2 cellular contexts compared by ENCODE assay signal in the genomic region with DNA sequence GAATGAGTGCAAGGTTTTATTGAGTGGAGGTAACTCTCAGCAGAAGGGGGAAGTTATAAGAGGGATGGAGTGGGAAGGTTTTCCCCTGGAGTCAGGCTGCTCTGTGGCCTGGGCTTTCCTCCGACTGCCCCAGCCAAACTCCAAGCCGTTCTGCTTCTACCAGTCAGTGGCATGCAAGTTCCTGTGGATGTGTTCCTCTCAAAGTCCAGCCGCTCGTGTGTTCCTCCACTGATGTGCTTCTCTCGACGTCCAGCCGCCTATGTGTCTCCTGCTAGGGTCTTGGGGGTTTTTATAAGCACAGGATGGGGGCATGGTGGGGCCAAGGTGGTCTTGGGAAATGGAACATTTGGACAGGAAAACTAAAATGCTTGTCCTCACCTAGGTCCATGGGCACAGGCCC.
TF ChIP-seq lines count a peak whose summit lies in the region.

No MANE protein-coding gene starts in this region.

TF ChIP-seq in HepG2, 621 proteins besides CTCF, POLR2A, EP300 and RAD21 (continues in another document):
- TF ChIP-seq SOX5 (CRISPR knock-in tag; IDR thresholded peaks at IDR 0.05; ENCODE audit: borderline replicate concordance) (no peak), IRX3 (CRISPR knock-in tag; IDR thresholded peaks at IDR 0.05; ENCODE audit: borderline replicate concordance, low read depth) (no peak), REXO4 (CRISPR knock-in tag; IDR thresholded peaks at IDR 0.05; ENCODE audit: borderline replicate concordance) (no peak), ZNF317 (CRISPR knock-in tag; IDR thresholded peaks at IDR 0.05) (no peak), ZNF878 (CRISPR knock-in tag; IDR thresholded peaks at IDR 0.05) (no peak), ZBTB21 (CRISPR knock-in tag; IDR thresholded peaks at IDR 0.05) (no peak), STAT5B (CRISPR knock-in tag; IDR thresholded peaks at IDR 0.05) (no peak), ZNF460 (CRISPR knock-in tag; IDR thresholded peaks at IDR 0.05; ENCODE audit: borderline replicate concordance) (no peak), GABPA (IDR thresholded peaks at IDR 0.05; ENCODE audit: low read depth, low read length) (no peak), GABPA (CRISPR knock-in tag; IDR thresholded peaks at IDR 0.05; ENCODE audit: low read depth) (peak; percentile 10; the same call in 1 of the 2 replicates)
- TF ChIP-seq, protein P1, sequence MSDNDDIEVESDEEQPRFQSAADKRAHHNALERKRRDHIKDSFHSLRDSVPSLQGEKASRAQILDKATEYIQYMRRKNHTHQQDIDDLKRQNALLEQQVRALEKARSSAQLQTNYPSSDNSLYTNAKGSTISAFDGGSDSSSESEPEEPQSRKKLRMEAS (IDR thresholded peaks at IDR 0.05), result peak; percentile 62
- TF ChIP-seq, protein P2, sequence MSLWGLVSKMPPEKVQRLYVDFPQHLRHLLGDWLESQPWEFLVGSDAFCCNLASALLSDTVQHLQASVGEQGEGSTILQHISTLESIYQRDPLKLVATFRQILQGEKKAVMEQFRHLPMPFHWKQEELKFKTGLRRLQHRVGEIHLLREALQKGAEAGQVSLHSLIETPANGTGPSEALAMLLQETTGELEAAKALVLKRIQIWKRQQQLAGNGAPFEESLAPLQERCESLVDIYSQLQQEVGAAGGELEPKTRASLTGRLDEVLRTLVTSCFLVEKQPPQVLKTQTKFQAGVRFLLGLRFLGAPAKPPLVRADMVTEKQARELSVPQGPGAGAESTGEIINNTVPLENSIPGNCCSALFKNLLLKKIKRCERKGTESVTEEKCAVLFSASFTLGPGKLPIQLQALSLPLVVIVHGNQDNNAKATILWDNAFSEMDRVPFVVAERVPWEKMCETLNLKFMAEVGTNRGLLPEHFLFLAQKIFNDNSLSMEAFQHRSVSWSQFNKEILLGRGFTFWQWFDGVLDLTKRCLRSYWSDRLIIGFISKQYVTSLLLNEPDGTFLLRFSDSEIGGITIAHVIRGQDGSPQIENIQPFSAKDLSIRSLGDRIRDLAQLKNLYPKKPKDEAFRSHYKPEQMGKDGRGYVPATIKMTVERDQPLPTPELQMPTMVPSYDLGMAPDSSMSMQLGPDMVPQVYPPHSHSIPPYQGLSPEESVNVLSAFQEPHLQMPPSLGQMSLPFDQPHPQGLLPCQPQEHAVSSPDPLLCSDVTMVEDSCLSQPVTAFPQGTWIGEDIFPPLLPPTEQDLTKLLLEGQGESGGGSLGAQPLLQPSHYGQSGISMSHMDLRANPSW (CRISPR knock-in tag; IDR thresholded peaks at IDR 0.05; ENCODE audit: borderline replicate concordance), result no peak
- TF ChIP-seq, protein P3, sequence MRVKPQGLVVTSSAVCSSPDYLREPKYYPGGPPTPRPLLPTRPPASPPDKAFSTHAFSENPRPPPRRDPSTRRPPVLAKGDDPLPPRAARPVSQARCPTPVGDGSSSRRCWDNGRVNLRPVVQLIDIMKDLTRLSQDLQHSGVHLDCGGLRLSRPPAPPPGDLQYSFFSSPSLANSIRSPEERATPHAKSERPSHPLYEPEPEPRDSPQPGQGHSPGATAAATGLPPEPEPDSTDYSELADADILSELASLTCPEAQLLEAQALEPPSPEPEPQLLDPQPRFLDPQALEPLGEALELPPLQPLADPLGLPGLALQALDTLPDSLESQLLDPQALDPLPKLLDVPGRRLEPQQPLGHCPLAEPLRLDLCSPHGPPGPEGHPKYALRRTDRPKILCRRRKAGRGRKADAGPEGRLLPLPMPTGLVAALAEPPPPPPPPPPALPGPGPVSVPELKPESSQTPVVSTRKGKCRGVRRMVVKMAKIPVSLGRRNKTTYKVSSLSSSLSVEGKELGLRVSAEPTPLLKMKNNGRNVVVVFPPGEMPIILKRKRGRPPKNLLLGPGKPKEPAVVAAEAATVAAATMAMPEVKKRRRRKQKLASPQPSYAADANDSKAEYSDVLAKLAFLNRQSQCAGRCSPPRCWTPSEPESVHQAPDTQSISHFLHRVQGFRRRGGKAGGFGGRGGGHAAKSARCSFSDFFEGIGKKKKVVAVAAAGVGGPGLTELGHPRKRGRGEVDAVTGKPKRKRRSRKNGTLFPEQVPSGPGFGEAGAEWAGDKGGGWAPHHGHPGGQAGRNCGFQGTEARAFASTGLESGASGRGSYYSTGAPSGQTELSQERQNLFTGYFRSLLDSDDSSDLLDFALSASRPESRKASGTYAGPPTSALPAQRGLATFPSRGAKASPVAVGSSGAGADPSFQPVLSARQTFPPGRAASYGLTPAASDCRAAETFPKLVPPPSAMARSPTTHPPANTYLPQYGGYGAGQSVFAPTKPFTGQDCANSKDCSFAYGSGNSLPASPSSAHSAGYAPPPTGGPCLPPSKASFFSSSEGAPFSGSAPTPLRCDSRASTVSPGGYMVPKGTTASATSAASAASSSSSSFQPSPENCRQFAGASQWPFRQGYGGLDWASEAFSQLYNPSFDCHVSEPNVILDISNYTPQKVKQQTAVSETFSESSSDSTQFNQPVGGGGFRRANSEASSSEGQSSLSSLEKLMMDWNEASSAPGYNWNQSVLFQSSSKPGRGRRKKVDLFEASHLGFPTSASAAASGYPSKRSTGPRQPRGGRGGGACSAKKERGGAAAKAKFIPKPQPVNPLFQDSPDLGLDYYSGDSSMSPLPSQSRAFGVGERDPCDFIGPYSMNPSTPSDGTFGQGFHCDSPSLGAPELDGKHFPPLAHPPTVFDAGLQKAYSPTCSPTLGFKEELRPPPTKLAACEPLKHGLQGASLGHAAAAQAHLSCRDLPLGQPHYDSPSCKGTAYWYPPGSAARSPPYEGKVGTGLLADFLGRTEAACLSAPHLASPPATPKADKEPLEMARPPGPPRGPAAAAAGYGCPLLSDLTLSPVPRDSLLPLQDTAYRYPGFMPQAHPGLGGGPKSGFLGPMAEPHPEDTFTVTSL (CRISPR knock-in tag; IDR thresholded peaks at IDR 0.05; ENCODE audit: borderline replicate concordance), result no peak
- TF ChIP-seq, protein P4, sequence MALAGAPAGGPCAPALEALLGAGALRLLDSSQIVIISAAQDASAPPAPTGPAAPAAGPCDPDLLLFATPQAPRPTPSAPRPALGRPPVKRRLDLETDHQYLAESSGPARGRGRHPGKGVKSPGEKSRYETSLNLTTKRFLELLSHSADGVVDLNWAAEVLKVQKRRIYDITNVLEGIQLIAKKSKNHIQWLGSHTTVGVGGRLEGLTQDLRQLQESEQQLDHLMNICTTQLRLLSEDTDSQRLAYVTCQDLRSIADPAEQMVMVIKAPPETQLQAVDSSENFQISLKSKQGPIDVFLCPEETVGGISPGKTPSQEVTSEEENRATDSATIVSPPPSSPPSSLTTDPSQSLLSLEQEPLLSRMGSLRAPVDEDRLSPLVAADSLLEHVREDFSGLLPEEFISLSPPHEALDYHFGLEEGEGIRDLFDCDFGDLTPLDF (CRISPR knock-in tag; IDR thresholded peaks at IDR 0.05), result no peak
- TF ChIP-seq, protein P5, sequence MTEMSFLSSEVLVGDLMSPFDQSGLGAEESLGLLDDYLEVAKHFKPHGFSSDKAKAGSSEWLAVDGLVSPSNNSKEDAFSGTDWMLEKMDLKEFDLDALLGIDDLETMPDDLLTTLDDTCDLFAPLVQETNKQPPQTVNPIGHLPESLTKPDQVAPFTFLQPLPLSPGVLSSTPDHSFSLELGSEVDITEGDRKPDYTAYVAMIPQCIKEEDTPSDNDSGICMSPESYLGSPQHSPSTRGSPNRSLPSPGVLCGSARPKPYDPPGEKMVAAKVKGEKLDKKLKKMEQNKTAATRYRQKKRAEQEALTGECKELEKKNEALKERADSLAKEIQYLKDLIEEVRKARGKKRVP (CRISPR knock-in tag; IDR thresholded peaks at IDR 0.05), result no peak

TF ChIP-seq in GM23338, 12 proteins besides CTCF, POLR2A, EP300 and RAD21:
- TF ChIP-seq, protein P6, sequence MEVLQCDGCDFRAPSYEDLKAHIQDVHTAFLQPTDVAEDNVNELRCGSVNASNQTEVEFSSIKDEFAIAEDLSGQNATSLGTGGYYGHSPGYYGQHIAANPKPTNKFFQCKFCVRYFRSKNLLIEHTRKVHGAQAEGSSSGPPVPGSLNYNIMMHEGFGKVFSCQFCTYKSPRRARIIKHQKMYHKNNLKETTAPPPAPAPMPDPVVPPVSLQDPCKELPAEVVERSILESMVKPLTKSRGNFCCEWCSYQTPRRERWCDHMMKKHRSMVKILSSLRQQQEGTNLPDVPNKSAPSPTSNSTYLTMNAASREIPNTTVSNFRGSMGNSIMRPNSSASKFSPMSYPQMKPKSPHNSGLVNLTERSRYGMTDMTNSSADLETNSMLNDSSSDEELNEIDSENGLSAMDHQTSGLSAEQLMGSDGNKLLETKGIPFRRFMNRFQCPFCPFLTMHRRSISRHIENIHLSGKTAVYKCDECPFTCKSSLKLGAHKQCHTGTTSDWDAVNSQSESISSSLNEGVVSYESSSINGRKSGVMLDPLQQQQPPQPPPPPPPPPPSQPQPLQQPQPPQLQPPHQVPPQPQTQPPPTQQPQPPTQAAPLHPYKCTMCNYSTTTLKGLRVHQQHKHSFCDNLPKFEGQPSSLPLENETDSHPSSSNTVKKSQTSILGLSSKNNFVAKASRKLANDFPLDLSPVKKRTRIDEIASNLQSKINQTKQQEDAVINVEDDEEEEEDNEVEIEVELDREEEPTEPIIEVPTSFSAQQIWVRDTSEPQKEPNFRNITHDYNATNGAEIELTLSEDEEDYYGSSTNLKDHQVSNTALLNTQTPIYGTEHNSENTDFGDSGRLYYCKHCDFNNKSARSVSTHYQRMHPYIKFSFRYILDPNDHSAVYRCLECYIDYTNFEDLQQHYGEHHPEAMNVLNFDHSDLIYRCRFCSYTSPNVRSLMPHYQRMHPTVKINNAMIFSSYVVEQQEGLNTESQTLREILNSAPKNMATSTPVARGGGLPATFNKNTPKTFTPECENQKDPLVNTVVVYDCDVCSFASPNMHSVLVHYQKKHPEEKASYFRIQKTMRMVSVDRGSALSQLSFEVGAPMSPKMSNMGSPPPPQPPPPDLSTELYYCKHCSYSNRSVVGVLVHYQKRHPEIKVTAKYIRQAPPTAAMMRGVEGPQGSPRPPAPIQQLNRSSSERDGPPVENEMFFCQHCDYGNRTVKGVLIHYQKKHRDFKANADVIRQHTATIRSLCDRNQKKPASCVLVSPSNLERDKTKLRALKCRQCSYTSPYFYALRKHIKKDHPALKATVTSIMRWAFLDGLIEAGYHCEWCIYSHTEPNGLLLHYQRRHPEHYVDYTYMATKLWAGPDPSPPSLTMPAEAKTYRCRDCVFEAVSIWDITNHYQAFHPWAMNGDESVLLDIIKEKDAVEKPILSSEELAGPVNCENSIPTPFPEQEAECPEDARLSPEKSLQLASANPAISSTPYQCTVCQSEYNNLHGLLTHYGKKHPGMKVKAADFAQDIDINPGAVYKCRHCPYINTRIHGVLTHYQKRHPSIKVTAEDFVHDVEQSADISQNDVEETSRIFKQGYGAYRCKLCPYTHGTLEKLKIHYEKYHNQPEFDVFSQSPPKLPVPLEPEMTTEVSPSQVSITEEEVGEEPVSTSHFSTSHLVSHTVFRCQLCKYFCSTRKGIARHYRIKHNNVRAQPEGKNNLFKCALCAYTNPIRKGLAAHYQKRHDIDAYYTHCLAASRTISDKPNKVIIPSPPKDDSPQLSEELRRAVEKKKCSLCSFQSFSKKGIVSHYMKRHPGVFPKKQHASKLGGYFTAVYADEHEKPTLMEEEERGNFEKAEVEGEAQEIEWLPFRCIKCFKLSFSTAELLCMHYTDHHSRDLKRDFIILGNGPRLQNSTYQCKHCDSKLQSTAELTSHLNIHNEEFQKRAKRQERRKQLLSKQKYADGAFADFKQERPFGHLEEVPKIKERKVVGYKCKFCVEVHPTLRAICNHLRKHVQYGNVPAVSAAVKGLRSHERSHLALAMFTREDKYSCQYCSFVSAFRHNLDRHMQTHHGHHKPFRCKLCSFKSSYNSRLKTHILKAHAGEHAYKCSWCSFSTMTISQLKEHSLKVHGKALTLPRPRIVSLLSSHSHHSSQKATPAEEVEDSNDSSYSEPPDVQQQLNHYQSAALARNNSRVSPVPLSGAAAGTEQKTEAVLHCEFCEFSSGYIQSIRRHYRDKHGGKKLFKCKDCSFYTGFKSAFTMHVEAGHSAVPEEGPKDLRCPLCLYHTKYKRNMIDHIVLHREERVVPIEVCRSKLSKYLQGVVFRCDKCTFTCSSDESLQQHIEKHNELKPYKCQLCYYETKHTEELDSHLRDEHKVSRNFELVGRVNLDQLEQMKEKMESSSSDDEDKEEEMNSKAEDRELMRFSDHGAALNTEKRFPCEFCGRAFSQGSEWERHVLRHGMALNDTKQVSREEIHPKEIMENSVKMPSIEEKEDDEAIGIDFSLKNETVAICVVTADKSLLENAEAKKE (CRISPR knock-in tag; IDR thresholded peaks at IDR 0.05), result no peak
- TF ChIP-seq, protein P7, sequence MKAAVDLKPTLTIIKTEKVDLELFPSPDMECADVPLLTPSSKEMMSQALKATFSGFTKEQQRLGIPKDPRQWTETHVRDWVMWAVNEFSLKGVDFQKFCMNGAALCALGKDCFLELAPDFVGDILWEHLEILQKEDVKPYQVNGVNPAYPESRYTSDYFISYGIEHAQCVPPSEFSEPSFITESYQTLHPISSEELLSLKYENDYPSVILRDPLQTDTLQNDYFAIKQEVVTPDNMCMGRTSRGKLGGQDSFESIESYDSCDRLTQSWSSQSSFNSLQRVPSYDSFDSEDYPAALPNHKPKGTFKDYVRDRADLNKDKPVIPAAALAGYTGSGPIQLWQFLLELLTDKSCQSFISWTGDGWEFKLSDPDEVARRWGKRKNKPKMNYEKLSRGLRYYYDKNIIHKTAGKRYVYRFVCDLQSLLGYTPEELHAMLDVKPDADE (IDR thresholded peaks at IDR 0.05), result no peak
- TF ChIP-seq CREB1 (CRISPR knock-in tag; IDR thresholded peaks at IDR 0.05; ENCODE audit: low read depth) (no peak), EZH2 (IDR thresholded peaks at IDR 0.05; ENCODE audit: low read depth, unreplicated experiment) (no peak), ZNF331 (CRISPR knock-in tag; IDR thresholded peaks at IDR 0.05; ENCODE audit: low read depth) (no peak), JUNB (IDR thresholded peaks at IDR 0.05; ENCODE audit: unreplicated experiment) (no peak), NANOG (IDR thresholded peaks at IDR 0.05; ENCODE audit: borderline replicate concordance) (no peak), POLR2AphosphoS5 (IDR thresholded peaks at IDR 0.05; ENCODE audit: low read depth) (no peak), STAT1 (IDR thresholded peaks at IDR 0.05; ENCODE audit: unreplicated experiment) (no peak), EZH2phosphoT487 (IDR thresholded peaks at IDR 0.05; ENCODE audit: unreplicated experiment) (no peak), ZNF114 (CRISPR knock-in tag; IDR thresholded peaks at IDR 0.05) (no peak)
- TF ChIP-seq, protein P8, sequence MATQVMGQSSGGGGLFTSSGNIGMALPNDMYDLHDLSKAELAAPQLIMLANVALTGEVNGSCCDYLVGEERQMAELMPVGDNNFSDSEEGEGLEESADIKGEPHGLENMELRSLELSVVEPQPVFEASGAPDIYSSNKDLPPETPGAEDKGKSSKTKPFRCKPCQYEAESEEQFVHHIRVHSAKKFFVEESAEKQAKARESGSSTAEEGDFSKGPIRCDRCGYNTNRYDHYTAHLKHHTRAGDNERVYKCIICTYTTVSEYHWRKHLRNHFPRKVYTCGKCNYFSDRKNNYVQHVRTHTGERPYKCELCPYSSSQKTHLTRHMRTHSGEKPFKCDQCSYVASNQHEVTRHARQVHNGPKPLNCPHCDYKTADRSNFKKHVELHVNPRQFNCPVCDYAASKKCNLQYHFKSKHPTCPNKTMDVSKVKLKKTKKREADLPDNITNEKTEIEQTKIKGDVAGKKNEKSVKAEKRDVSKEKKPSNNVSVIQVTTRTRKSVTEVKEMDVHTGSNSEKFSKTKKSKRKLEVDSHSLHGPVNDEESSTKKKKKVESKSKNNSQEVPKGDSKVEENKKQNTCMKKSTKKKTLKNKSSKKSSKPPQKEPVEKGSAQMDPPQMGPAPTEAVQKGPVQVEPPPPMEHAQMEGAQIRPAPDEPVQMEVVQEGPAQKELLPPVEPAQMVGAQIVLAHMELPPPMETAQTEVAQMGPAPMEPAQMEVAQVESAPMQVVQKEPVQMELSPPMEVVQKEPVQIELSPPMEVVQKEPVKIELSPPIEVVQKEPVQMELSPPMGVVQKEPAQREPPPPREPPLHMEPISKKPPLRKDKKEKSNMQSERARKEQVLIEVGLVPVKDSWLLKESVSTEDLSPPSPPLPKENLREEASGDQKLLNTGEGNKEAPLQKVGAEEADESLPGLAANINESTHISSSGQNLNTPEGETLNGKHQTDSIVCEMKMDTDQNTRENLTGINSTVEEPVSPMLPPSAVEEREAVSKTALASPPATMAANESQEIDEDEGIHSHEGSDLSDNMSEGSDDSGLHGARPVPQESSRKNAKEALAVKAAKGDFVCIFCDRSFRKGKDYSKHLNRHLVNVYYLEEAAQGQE (IDR thresholded peaks at IDR 0.05; ENCODE audit: unreplicated experiment), result no peak
